Comparison of ENCODE assay signal across 3 cellular contexts in genomic region chr12:125090437-125090836, GRCh38.
TF ChIP-seq lines count a peak whose summit lies in the region.

No MANE protein-coding gene starts in this region.

TF ChIP-seq in HEK293, 187 proteins besides CTCF, POLR2A, EP300 and RAD21:
- peak; percentile 38 for TF ChIP-seq ZBTB17 (tag by site-specific recombination; IDR thresholded peaks at IDR 0.05)
- no peak for TF ChIP-seq TRIM28 (IDR thresholded peaks at IDR 0.05; ENCODE audit: borderline replicate concordance, low read length)
- no peak for TF ChIP-seq MZF1 (tag by site-specific recombination; IDR thresholded peaks at IDR 0.05; ENCODE audit: borderline replicate concordance)
- TF ChIP-seq ZNF366 (tag by site-specific recombination; conservative IDR thresholded peaks at IDR 0.05): peak; percentile 95

TF ChIP-seq in IMR-90, 13 proteins besides CTCF, POLR2A, EP300 and RAD21:
- TF ChIP-seq SMC3 (IDR thresholded peaks at IDR 0.05; ENCODE audit: low read depth, low read length) (no peak), MAFK (IDR thresholded peaks at IDR 0.05; ENCODE audit: low read depth, low read length) (no peak), RFX5 (IDR thresholded peaks at IDR 0.05; ENCODE audit: low read depth, low read length) (no peak), RCOR1 (IDR thresholded peaks at IDR 0.05; ENCODE audit: insufficient replicate concordance, low read length) (no peak), CHD1 (IDR thresholded peaks at IDR 0.05; ENCODE audit: low read depth, low read length) (no peak), MXI1 (IDR thresholded peaks at IDR 0.05; ENCODE audit: borderline replicate concordance, low read depth, low read length) (no peak), ELK1 (IDR thresholded peaks at IDR 0.05; ENCODE audit: borderline replicate concordance, low read depth, low read length) (no peak), NFE2L2 (IDR thresholded peaks at IDR 0.05; ENCODE audit: low read depth, low read length) (no peak), USF2 (IDR thresholded peaks at IDR 0.05; ENCODE audit: low read depth, low read length) (no peak), FOS (IDR thresholded peaks at IDR 0.05; ENCODE audit: low read depth, low read length) (no peak), CEBPB (IDR thresholded peaks at IDR 0.05; ENCODE audit: low read depth, low read length) (no peak), MAZ (IDR thresholded peaks at IDR 0.05; ENCODE audit: borderline replicate concordance, low read depth, low read length) (no peak), BHLHE40 (IDR thresholded peaks at IDR 0.05; ENCODE audit: low read depth, low read length) (no peak)

TF ChIP-seq in K562, 482 proteins besides CTCF, POLR2A, EP300 and RAD21:
- TF ChIP-seq YBX1 (IDR thresholded peaks at IDR 0.05): 0 out of 2 replicates have a peak, but pooled peaks have one; percentile 68
- no peak for TF ChIP-seq UBTF (IDR thresholded peaks at IDR 0.05; ENCODE audit: borderline replicate concordance in 1 of 2, low read depth in 2 of 2, low read length in 2 of 2)
- TF ChIP-seq KLF13 (tag; IDR thresholded peaks at IDR 0.05; ENCODE audit: borderline replicate concordance, low read depth): no peak
